ENCODE assay signal across 22 cellular contexts in genomic region chr6:144936764-144937163, GRCh38.
"Had no signal": no experiment of that assay in that cellular context is flagged by ENCODE, and none has a peak within 500 bp of the region (broad histone marks: within the 10 kb centered on the region; RNA-seq: fewer than 3 reads in every experiment).

No MANE protein-coding gene starts in this region.

- ATAC-seq: activated CD8-positive, alpha-beta memory T cell treated with anti-CD3 and anti-CD28 coated beads, Interleukin-2, amount 10 ng/mL, durations not matched to agents 7 days and 5 days; body of pancreas; gastroesophageal sphincter; left lobe of liver; natural killer cell treated with Interleukin-12 subunit alpha and Interleukin-12 subunit beta and Interleukin-15 and Interleukin-18, amount 100 ng/mL, for 72 hours had no signal

- H3K36me3 ChIP-seq: adrenal gland, esophagus muscularis mucosa, gastroesophageal sphincter, tibial nerve, uterus had no signal

- H3K4me3 ChIP-seq: adrenal gland, body of pancreas, coronary artery, esophagus muscularis mucosa, gastroesophageal sphincter, tibial nerve, uterus had no signal

- H3K27ac ChIP-seq: adrenal gland, body of pancreas, coronary artery, esophagus muscularis mucosa, gastroesophageal sphincter, tibial nerve, uterus, VCaP had no signal

- DNase-seq: activated CD4-positive, alpha-beta T cell treated with anti-CD3 and anti-CD28 coated beads, Interleukin-2, amount 50 U/mL, for 48 hours; activated CD8-positive, alpha-beta memory T cell treated with anti-CD3 and anti-CD28 coated beads, Interleukin-2, amount 10 ng/mL, durations not matched to agents 7 days and 5 days; activated naive CD4-positive, alpha-beta T cell treated with anti-CD3 and anti-CD28 coated beads, Interleukin-2, amount 50 U/mL, for 16 hours; activated T-cell treated with anti-CD3 and anti-CD28 coated beads, Interleukin-2, amount 50 U/mL, for 1 hour; adrenal gland; body of pancreas; central memory CD4-positive, alpha-beta T cell; islet precursor cell; mammary epithelial cell; posterior cingulate gyrus; retina; stimulated activated CD4-positive, alpha-beta T cell treated with anti-CD3 and anti-CD28 coated beads, Interleukin-2, amount 100 ng/mL, for 48 hours; stimulated activated naive CD4-positive, alpha-beta T cell; substantia nigra; uterus had no signal

- H3K27me3 ChIP-seq: adrenal gland, body of pancreas, esophagus muscularis mucosa, gastroesophageal sphincter, tibial nerve, uterus had no signal

- H3K9me3 ChIP-seq: adrenal gland, body of pancreas, uterus had no signal

- H3K4me1 ChIP-seq: adrenal gland, body of pancreas, gastroesophageal sphincter, tibial nerve had no signal
